1 cellular context compared by ENCODE assay signal in the genomic region with DNA sequence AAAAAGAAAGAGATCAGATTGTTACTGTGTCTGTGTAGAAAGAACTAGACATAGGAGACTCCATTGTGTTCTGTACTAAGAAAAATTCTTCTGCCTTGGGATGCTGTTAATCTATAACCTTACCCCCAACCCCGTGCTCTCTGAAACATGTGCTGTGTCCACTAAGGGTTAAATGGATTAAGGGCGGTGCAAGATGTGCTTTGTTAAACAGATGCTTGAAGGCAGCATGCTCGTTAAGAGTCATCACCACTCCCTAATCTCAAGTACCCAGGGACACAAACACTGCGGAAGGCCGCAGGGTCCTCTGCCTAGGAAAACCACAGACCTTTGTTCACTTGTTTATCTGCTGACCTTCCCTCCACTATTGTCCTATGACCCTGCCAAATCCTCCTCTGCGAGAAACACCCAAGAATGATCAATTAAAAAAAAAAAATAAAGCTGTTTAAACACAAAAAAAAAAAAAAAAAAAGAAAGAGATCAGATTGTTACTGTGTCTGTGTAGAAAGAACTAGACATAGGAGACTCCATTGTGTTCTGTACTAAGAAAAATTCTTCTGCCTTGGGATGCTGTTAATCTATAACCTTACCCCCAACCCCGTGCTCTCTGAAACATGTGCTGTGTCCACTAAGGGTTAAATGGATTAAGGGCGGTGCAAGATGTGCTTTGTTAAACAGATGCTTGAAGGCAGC. TPM values are rescaled to one million over a fixed set of nuclear protein-coding genes. Genes with fewer than 3 reads are reported as not detected.
"Had no signal": no experiment of that assay in that cellular context is flagged by ENCODE, and none has a peak within 500 bp of the region (broad histone marks: within the 10 kb centered on the region; RNA-seq: fewer than 3 reads in every experiment).

No MANE protein-coding gene starts in this region.

RNA-seq across cellular contexts. Expression of gene ANXA2R, which starts 58.6 kb away (rescaled TPM):
- polyA plus RNA-seq: GM23338 had no signal
